15 cellular contexts compared by ENCODE assay signal in genomic region chrX:93868289-93868985, GRCh38.
"Had no signal": no experiment of that assay in that cellular context is flagged by ENCODE, and none has a peak within 500 bp of the region (broad histone marks: within the 10 kb centered on the region; RNA-seq: fewer than 3 reads in every experiment).

No MANE protein-coding gene starts in this region.

- H3K27me3 ChIP-seq: cardiac muscle cell, transverse colon, uterus had no signal

- H3K4me1 ChIP-seq: transverse colon, uterus had no signal

- DNase-seq: activated CD4-positive, alpha-beta memory T cell treated with anti-CD3 and anti-CD28 coated beads, Interleukin-2, amount 10 ng/mL, durations not matched to agents 7 days and 5 days; activated CD4-positive, alpha-beta T cell treated with anti-CD3 and anti-CD28 coated beads for 48 hours; activated CD4-positive, CD25-positive, alpha-beta regulatory T cell; activated CD8-positive, alpha-beta memory T cell treated with anti-CD3 and anti-CD28 coated beads, Interleukin-2, amount 10 ng/mL, durations not matched to agents 7 days and 5 days; amniotic stem cell; effector CD8-positive, alpha-beta T cell; foreskin fibroblast; hippocampal formation; stimulated activated CD4-positive, alpha-beta T cell treated with anti-CD3 and anti-CD28 coated beads, Interleukin-12 subunit alpha, Interleukin-12 subunit beta, amount 100 ng/mL, for 4 hours; stimulated activated CD4-positive, alpha-beta T cell treated with anti-CD3 and anti-CD28 coated beads, Interleukin-2, amount 100 ng/mL, for 24 hours; stimulated activated naive CD4-positive, alpha-beta T cell treated with Interleukin-2 at 50 U/mL for 16 hours; T-helper 2 cell; transverse colon; uterus had no signal

- H3K4me3 ChIP-seq: cardiac muscle cell, transverse colon, uterus had no signal

- ATAC-seq: activated CD8-positive, alpha-beta memory T cell treated with anti-CD3 and anti-CD28 coated beads, Interleukin-2, amount 10 ng/mL, durations not matched to agents 7 days and 5 days had no signal

- H3K9me3 ChIP-seq: transverse colon, uterus had no signal

- H3K36me3 ChIP-seq: cardiac muscle cell, transverse colon, uterus had no signal

- H3K27ac ChIP-seq: cardiac muscle cell, transverse colon, uterus had no signal
